Comparison of ENCODE assay signal across 1 cellular context in the genomic region with DNA sequence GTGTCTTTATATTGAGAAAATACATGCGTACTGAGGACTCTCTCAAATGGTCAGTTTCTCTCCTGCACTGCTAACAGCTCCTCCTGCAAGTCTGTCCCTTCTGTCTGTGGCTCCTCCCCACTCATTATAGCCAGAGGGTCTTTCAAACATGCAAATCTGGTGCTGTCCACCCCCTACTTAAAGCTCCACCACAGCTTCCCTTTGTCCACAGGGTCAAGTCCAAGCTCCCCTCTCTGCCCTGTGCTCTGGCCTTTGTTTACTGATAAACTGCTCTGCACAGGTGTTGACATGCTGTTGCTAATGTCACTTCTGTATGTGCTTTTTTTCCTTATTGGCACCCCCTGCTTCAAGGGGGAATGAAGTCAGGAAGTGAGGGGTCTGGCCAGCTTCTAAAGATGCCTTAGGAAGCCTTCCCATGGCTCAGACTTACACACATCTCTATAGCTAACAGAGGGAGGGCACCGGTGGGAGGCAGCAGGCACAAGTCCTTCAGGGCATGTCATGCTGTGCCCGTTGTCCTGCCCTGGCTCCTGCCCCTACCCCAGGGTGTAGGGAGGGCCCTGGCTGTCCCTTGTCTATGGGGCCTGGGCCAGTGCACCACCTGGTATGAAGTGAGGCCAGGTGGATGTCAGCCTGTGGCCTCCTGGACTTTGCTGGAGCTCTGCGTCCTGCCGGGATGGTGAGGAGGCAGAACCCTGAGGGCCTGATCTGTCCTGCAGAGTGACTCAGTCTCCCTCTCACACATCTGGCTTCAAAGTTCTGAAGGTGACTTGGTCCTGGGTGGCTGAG.
TF ChIP-seq lines count a peak whose summit lies in the region.

No MANE protein-coding gene starts in this region.

TF ChIP-seq in HepG2, 621 proteins besides CTCF, POLR2A, EP300 and RAD21 (continued from another document):
- peak; percentile 79 for TF ChIP-seq DRAP1 (CRISPR knock-in tag; IDR thresholded peaks at IDR 0.05)
- TF ChIP-seq TEAD3 (CRISPR knock-in tag; optimal IDR thresholded peaks at IDR 0.05; ENCODE audit: borderline replicate concordance) = peak; percentile 6
- TF ChIP-seq, protein P1, sequence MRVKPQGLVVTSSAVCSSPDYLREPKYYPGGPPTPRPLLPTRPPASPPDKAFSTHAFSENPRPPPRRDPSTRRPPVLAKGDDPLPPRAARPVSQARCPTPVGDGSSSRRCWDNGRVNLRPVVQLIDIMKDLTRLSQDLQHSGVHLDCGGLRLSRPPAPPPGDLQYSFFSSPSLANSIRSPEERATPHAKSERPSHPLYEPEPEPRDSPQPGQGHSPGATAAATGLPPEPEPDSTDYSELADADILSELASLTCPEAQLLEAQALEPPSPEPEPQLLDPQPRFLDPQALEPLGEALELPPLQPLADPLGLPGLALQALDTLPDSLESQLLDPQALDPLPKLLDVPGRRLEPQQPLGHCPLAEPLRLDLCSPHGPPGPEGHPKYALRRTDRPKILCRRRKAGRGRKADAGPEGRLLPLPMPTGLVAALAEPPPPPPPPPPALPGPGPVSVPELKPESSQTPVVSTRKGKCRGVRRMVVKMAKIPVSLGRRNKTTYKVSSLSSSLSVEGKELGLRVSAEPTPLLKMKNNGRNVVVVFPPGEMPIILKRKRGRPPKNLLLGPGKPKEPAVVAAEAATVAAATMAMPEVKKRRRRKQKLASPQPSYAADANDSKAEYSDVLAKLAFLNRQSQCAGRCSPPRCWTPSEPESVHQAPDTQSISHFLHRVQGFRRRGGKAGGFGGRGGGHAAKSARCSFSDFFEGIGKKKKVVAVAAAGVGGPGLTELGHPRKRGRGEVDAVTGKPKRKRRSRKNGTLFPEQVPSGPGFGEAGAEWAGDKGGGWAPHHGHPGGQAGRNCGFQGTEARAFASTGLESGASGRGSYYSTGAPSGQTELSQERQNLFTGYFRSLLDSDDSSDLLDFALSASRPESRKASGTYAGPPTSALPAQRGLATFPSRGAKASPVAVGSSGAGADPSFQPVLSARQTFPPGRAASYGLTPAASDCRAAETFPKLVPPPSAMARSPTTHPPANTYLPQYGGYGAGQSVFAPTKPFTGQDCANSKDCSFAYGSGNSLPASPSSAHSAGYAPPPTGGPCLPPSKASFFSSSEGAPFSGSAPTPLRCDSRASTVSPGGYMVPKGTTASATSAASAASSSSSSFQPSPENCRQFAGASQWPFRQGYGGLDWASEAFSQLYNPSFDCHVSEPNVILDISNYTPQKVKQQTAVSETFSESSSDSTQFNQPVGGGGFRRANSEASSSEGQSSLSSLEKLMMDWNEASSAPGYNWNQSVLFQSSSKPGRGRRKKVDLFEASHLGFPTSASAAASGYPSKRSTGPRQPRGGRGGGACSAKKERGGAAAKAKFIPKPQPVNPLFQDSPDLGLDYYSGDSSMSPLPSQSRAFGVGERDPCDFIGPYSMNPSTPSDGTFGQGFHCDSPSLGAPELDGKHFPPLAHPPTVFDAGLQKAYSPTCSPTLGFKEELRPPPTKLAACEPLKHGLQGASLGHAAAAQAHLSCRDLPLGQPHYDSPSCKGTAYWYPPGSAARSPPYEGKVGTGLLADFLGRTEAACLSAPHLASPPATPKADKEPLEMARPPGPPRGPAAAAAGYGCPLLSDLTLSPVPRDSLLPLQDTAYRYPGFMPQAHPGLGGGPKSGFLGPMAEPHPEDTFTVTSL (CRISPR knock-in tag; IDR thresholded peaks at IDR 0.05; ENCODE audit: borderline replicate concordance) = no peak
- peak; percentile 85 for TF ChIP-seq FOXP4 (CRISPR knock-in tag; IDR thresholded peaks at IDR 0.05)
- TF ChIP-seq FOXA1 (IDR thresholded peaks at IDR 0.05) = no peak
- peak; percentile 61 for TF ChIP-seq FOXA1 (CRISPR knock-in tag; IDR thresholded peaks at IDR 0.05)
- no peak for TF ChIP-seq ZNF784 (CRISPR knock-in tag; IDR thresholded peaks at IDR 0.05; ENCODE audit: borderline replicate concordance)
- 0 out of 2 replicates have a peak, but pooled peaks have one; percentile 46 for TF ChIP-seq ZNF609 (CRISPR knock-in tag; IDR thresholded peaks at IDR 0.05; ENCODE audit: borderline replicate concordance)
- TF ChIP-seq ZNF773 (CRISPR knock-in tag; IDR thresholded peaks at IDR 0.05; ENCODE audit: borderline replicate concordance) = no peak
- TF ChIP-seq SAP130 (CRISPR knock-in tag; IDR thresholded peaks at IDR 0.05; ENCODE audit: low read depth) = peak; percentile 32; the same call in 1 of the 2 replicates
- TF ChIP-seq HIC2 (CRISPR knock-in tag; IDR thresholded peaks at IDR 0.05; ENCODE audit: low read depth) = peak; percentile 71; the same call in 1 of the 2 replicates
- no peak for TF ChIP-seq MAFF (IDR thresholded peaks at IDR 0.05; ENCODE audit: low read depth, low read length)
- TF ChIP-seq, protein P2, sequence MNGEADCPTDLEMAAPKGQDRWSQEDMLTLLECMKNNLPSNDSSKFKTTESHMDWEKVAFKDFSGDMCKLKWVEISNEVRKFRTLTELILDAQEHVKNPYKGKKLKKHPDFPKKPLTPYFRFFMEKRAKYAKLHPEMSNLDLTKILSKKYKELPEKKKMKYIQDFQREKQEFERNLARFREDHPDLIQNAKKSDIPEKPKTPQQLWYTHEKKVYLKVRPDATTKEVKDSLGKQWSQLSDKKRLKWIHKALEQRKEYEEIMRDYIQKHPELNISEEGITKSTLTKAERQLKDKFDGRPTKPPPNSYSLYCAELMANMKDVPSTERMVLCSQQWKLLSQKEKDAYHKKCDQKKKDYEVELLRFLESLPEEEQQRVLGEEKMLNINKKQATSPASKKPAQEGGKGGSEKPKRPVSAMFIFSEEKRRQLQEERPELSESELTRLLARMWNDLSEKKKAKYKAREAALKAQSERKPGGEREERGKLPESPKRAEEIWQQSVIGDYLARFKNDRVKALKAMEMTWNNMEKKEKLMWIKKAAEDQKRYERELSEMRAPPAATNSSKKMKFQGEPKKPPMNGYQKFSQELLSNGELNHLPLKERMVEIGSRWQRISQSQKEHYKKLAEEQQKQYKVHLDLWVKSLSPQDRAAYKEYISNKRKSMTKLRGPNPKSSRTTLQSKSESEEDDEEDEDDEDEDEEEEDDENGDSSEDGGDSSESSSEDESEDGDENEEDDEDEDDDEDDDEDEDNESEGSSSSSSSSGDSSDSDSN (CRISPR knock-in tag; IDR thresholded peaks at IDR 0.05) = 0 out of 2 replicates have a peak, but pooled peaks have one; percentile 9
- TF ChIP-seq ZNF543 (CRISPR knock-in tag; IDR thresholded peaks at IDR 0.05) = peak; percentile 79; the same call in 1 of the 2 replicates
- TF ChIP-seq RXRB (CRISPR knock-in tag; IDR thresholded peaks at IDR 0.05; ENCODE audit: borderline replicate concordance) = peak; percentile 37; the same call in 1 of the 2 replicates
- peak; percentile 83 for TF ChIP-seq ZNF687 (CRISPR knock-in tag; IDR thresholded peaks at IDR 0.05)
- TF ChIP-seq, protein P3, sequence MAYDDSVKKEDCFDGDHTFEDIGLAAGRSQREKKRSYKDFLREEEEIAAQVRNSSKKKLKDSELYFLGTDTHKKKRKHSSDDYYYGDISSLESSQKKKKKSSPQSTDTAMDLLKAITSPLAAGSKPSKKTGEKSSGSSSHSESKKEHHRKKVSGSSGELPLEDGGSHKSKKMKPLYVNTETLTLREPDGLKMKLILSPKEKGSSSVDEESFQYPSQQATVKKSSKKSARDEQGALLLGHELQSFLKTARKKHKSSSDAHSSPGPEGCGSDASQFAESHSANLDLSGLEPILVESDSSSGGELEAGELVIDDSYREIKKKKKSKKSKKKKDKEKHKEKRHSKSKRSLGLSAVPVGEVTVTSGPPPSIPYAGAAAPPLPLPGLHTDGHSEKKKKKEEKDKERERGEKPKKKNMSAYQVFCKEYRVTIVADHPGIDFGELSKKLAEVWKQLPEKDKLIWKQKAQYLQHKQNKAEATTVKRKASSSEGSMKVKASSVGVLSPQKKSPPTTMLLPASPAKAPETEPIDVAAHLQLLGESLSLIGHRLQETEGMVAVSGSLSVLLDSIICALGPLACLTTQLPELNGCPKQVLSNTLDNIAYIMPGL (CRISPR knock-in tag; IDR thresholded peaks at IDR 0.05; ENCODE audit: borderline replicate concordance in 1 of 2, low read depth in 1 of 2) = peak in 1 of 2 experiments; percentile 32; a peak in 1 of 4 replicates
- TF ChIP-seq ZNF263 (CRISPR knock-in tag; IDR thresholded peaks at IDR 0.05) = peak; percentile 59; the same call in 1 of the 2 replicates
- no peak for TF ChIP-seq ZNF235 (CRISPR knock-in tag; IDR thresholded peaks at IDR 0.05; ENCODE audit: borderline replicate concordance)
